ENCODE assay signal across 9 cellular contexts in the genomic region with DNA sequence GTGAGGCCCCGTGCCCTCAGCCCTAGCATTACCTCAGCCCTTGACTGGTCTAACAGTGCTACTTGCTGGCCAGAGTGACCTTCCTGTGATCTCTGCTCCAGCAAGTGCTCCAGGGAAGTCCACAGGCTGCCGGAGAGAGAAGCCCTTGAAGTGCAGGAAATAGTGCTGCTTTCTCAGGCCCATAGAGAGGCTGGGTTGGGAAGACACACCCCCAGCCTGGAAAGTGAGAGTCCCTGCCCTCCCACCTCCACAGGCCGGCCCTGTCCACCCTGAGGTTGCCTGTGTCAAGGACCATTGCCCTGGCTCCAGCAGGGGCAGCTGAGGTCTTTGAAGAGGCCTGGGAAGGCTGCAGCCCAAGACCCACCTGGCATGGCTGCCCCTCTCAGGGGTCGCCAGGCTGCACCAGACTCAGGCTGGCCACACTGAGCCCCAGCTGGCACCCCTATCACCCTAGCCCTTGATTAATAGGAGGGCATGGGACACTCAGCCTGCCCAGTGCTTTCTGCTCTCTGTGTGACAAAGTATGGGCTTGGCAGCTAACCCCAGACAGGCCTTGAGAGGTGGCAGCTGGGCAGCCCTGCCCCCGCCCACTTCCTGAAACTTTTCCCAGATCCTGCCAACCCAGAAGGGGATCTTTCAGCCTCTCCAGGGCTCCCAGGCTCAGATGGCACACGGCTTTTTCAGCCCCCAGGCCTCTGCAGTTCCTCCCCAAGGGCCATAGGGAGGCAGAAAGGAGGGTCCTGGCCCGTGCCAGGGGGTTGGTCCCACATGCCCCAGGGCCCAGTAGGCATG. TPM values are rescaled to one million over a fixed set of nuclear protein-coding genes. Genes with fewer than 3 reads are reported as not detected.
DNase-seq lines count a peak whose midpoint lies in the region; ATAC-seq, FAIRE-seq and TF ChIP-seq lines count a peak whose summit lies in the region.
"Had no signal": no experiment of that assay in that cellular context is flagged by ENCODE, and none has a peak within 500 bp of the region (broad histone marks: within the 10 kb centered on the region; RNA-seq: fewer than 3 reads in every experiment).

No MANE protein-coding gene starts in this region.

- H3K9ac ChIP-seq in parathyroid adenoma: no peak overlapping the region

- CTCF ChIA-PET in Panc1 (lab: Charles Lee): no interaction called here

- H3K36me3 ChIP-seq in Panc1 (ENCODE audit: control insufficient read depth, insufficient read depth, low read length): no peaks in the 10 kb centered on the region
- peaks cover 0 to 9% (median 0%) of the 10 kb centered on the region in 9 donors for H3K36me3 ChIP-seq in heart left ventricle
- no peaks in the 10 kb centered on the region for H3K36me3 ChIP-seq in parathyroid adenoma (ENCODE audit: control insufficient read depth, insufficient read depth, low read length)

- intact Hi-C loops in Panc1 (cut with micrococcal nuclease; ENCODE audit: unreplicated experiment): no loop called here
- intact Hi-C loops in heart left ventricle (cut with DNase I): no loop called here

- POLR2A ChIA-PET in Panc1 (lab: Charles Lee): no interaction called here

- no peak for TF ChIP-seq POLR2A in heart left ventricle (IDR thresholded peaks at IDR 0.05)

- BruUV-seq in Panc1 (replicated peaks; lab: Mats Ljungman, UMichigan): no TSS peak

- H3K4me3 ChIP-seq in Panc1 (ENCODE audit: low read depth in 2 of 2, low read length in 2 of 2) (no peak overlapping the region), heart left ventricle (no peak overlapping the region), parathyroid adenoma (ENCODE audit: low read depth, low read length) (no peak overlapping the region)

- no peak overlapping the region for H2AFZ ChIP-seq in parathyroid adenoma

- ATAC-seq in Panc1: 0 out of 2 replicates have a peak, but pooled peaks have one; percentile 31
- ATAC-seq in heart left ventricle: peak; percentile 39 to 73 (median 66)
- ATAC-seq in GM21619 (IDR thresholded peaks at IDR 0.05; ENCODE audit: unreplicated experiment): no peak

- H3K27me3 ChIP-seq in Panc1 (ENCODE audit: control insufficient read depth, insufficient read depth, low read length) (no peaks in the 10 kb centered on the region), heart left ventricle (no peaks in the 10 kb centered on the region), parathyroid adenoma (ENCODE audit: control insufficient read depth, insufficient read depth, low read length) (no peaks in the 10 kb centered on the region)

- H3K4me1 ChIP-seq in Panc1 (ENCODE audit: control insufficient read depth, insufficient read depth, low read length) (no peaks in the 10 kb centered on the region), heart left ventricle (peaks cover 24 to 92% (median 77%) of the 10 kb centered on the region in 12 donors), parathyroid adenoma (peaks cover 44% of the 10 kb centered on the region)

- H3K9me3 ChIP-seq in Panc1 (ENCODE audit: control insufficient read depth, insufficient read depth, low read depth, low read length) (no peaks in the 10 kb centered on the region), heart left ventricle (no peaks in the 10 kb centered on the region), parathyroid adenoma (ENCODE audit: control insufficient read depth, low read length) (no peaks in the 10 kb centered on the region)

- H3K79me2 ChIP-seq in parathyroid adenoma: peaks cover 71% of the 10 kb centered on the region

- FAIRE-seq in HTR-8/SVneo (lab: Jason Lieb, UNC): no peak

- no peak for DNase-seq in Panc1 (ENCODE audit: low read depth, low spot score)
- DNase-seq in heart left ventricle: peak in 3 of 5 donors; percentile 52 to 73 (median 68)
- DNase-seq in HPDE6-E6E7 (ENCODE audit: extremely low spot score): no peak
- DNase-seq in activated gamma-delta T cell treated with Interleukin-2 at 50 U/mL for 16 hours: no peak
- DNase-seq in HTR-8/SVneo (ENCODE audit: insufficient read length, low spot score): no peak
- DNase-seq: NCI-H82 had no signal

- in situ Hi-C loops in Panc1 (cut with HindIII; ENCODE audit: low pct_unique_long_range_greater_than_20kb, low sequenced_read_pairs): no loop called here

- peak overlapping the region; percentile 91 for H3K27ac ChIP-seq in C4-2B
- H3K27ac ChIP-seq in Panc1 (ENCODE audit: low read length): no peak overlapping the region
- peak overlapping the region; percentile 30 to 81 (median 70) for H3K27ac ChIP-seq in heart left ventricle
- peak overlapping the region; percentile 55 for H3K27ac ChIP-seq in parathyroid adenoma

- TF ChIP-seq CTCF in C4-2B (conservative IDR thresholded peaks at IDR 0.05) (no peak), Panc1 (IDR thresholded peaks at IDR 0.05) (no peak), heart left ventricle (IDR thresholded peaks at IDR 0.05) (no peak), parathyroid adenoma (IDR thresholded peaks at IDR 0.05) (no peak)

- no peak overlapping the region for H3K4me2 ChIP-seq in parathyroid adenoma (ENCODE audit: low read length)

- whole genome bisulfite sequencing in heart left ventricle, 4 donors: 18 to 32% (median 26%) methylated on average over 5 to 7 of the region's 7 CpGs

RNA-seq across cellular contexts. Expression of a gene that starts 21.7 kb away (rescaled TPM):
- total RNA-seq in Panc1 (2021; ENCODE audit: unreplicated experiment) (70.8 TPM), heart left ventricle (100 to 1,000 TPM in 3 of 9 donors, 10 to 100 TPM in 6; 52.7 to 141 (median 68.5) TPM)
- polyA plus RNA-seq in Panc1 (2012; ENCODE audit: insufficient read length): 103 TPM
- polyA plus RNA-seq in heart left ventricle: 100 to 1,000 TPM in 1 of 2 donors, 10 to 100 TPM in 1; 18.6 to 104 TPM

RNA-seq across cellular contexts. Expression of a gene that starts 24.1 kb away (rescaled TPM):
- not detected for total RNA-seq in Panc1 (2021; ENCODE audit: unreplicated experiment)
- not detected for polyA plus RNA-seq in Panc1 (2012; ENCODE audit: insufficient read length)
- not detected for total RNA-seq in heart left ventricle
- not detected for polyA plus RNA-seq in heart left ventricle

RNA-seq across cellular contexts. Expression of a gene that starts 28.3 kb away (rescaled TPM):
- total RNA-seq in Panc1 (2021; ENCODE audit: unreplicated experiment) (0.77 TPM), heart left ventricle (under 1 TPM in 8 of 9 donors, not detected in 1; 0.32 to 1.00 (median 0.59) TPM)
- polyA plus RNA-seq in Panc1 (2012; ENCODE audit: insufficient read length): 1.0 TPM
- polyA plus RNA-seq in heart left ventricle: under 1 TPM; 0.15 to 0.26 TPM

RNA-seq across cellular contexts. Expression of a gene that starts 43.0 kb away (rescaled TPM):
- total RNA-seq in Panc1 (2021; ENCODE audit: unreplicated experiment) (7.8 TPM), heart left ventricle (10 to 100 TPM in 1 of 9 donors, 1 to 10 TPM in 8; 3.5 to 11.6 (median 5.4) TPM)
- 10.4 TPM for polyA plus RNA-seq in Panc1 (2012; ENCODE audit: insufficient read length)
- polyA plus RNA-seq in heart left ventricle: 1 to 10 TPM; 2.7 to 5.1 TPM

Comparison
In these comparisons a context has a peak if more than half of its experiments do, and no peak if none do; other contexts are left out.
1. DNase-seq: peak in heart left ventricle (3 of 5); none in Panc1 (single experiment), HPDE6-E6E7 (single experiment), activated gamma-delta T cell treated with Interleukin-2 at 50 U/mL for 16 hours (single experiment) and HTR-8/SVneo (single experiment).